Comparison of ENCODE assay signal across 19 cellular contexts in genomic region chr7:30351274-30351673, GRCh38.
DNase-seq lines count a peak whose midpoint lies in the region; ATAC-seq and TF ChIP-seq lines count a peak whose summit lies in the region.
"Had no signal": no experiment of that assay in that cellular context is flagged by ENCODE, and none has a peak within 500 bp of the region (broad histone marks: within the 10 kb centered on the region; RNA-seq: fewer than 3 reads in every experiment).

No MANE protein-coding gene starts in this region.

- CTCF ChIA-PET in SK-N-SH (lab: Yijun Ruan, JAX), result interaction anchor here (0.7 to 1.4 kb wide), 5 partner anchors 9 to 276 kb away, joined by 3 read pairs; partner anchors contain the start of gene ZNRF2
- CTCF ChIA-PET in OCI-LY7 (lab: Charles Lee; ENCODE audit: unreplicated experiment), result no interaction called here

- POLR2A ChIA-PET in SK-N-SH (lab: Yijun Ruan, JAX), result no interaction called here
- POLR2A ChIA-PET in OCI-LY7 (lab: Charles Lee), result interaction anchor here (1.2 to 4.4 kb wide), 6 partner anchors 10 to 172 kb away, joined by 3 to 21 read pairs (median 8); no protein-coding TSS in a partner anchor

- peaks cover 4% of the 10 kb centered on the region for H3K36me3 Mint-ChIP-seq in nephron progenitor cell (ENCODE audit: low read depth)

- peaks cover 27% of the 10 kb centered on the region for H3F3A ChIP-seq in SK-N-SH (replicated peaks; ENCODE audit: insufficient read depth)

- H3K4me3 ChIP-seq in SK-N-SH (ENCODE audit: low read depth in 2 of 2, low read length in 1 of 2), result no peak overlapping the region
- no peak overlapping the region for H3K4me3 ChIP-seq in OCI-LY7 (ENCODE audit: low read depth, low read length, poor library complexity, severe bottlenecking)
- peak overlapping the region in 1 of 4 donors; percentile 5 for H3K4me3 ChIP-seq in esophagus muscularis mucosa
- no peak overlapping the region for H3K4me3 ChIP-seq in right atrium auricular region
- H3K4me3 ChIP-seq: BLaER1, ovary, transverse colon had no signal

- no peak for TF ChIP-seq POLR2A in esophagus muscularis mucosa (IDR thresholded peaks at IDR 0.05; ENCODE audit: low read depth)

- no peak for TF ChIP-seq RAD21 in SK-N-SH (IDR thresholded peaks at IDR 0.05; ENCODE audit: low read length)

- H2AFZ ChIP-seq in SK-N-SH (ENCODE audit: low read depth) (no peak overlapping the region), OCI-LY7 (ENCODE audit: low read length) (no peak overlapping the region)

- 69% methylated on average over 4 of the region's 4 CpGs for WGBS in SK-N-SH (ENCODE audit: low lambda C conversion rate)
- 40% methylated on average over 4 of the region's 4 CpGs for WGBS in esophagus muscularis mucosa

- H3K4me2 ChIP-seq in SK-N-SH (no peak overlapping the region), OCI-LY7 (ENCODE audit: low read length) (0 out of 2 replicates have a peak overlapping the region, but pooled peaks have one; percentile 9)
- H3K4me2 ChIP-seq: BLaER1 had no signal

- H3K27ac ChIP-seq in SK-N-SH (ENCODE audit: low read depth in 2 of 2, low read length in 1 of 2), result peak overlapping the region in 1 of 2 experiments; percentile 76; a peak in 1 of 4 replicates
- H3K27ac ChIP-seq in OCI-LY7 (ENCODE audit: low read depth, low read length, poor library complexity, severe bottlenecking), result no peak overlapping the region
- H3K27ac ChIP-seq in esophagus muscularis mucosa (replicated peaks in 1 of 4), result peak overlapping the region in 3 of 4 donors; percentile 33 to 57 (median 38)
- H3K27ac ChIP-seq in right atrium auricular region, result no peak overlapping the region
- H3K27ac ChIP-seq: BLaER1, ovary had no signal

- TF ChIP-seq EP300 in SK-N-SH (IDR thresholded peaks at IDR 0.05; ENCODE audit: borderline replicate concordance in 1 of 2, low read depth in 1 of 2, low read length in 1 of 2), result no peak
- no peak for TF ChIP-seq EP300 in esophagus muscularis mucosa (IDR thresholded peaks at IDR 0.05)

- TF ChIP-seq CTCF in SK-N-SH (IDR thresholded peaks at IDR 0.05) (no peak), OCI-LY7 (conservative IDR thresholded peaks at IDR 0.05; ENCODE audit: low read length) (no peak), esophagus muscularis mucosa (IDR thresholded peaks at IDR 0.05) (no peak), right atrium auricular region (IDR thresholded peaks at IDR 0.05) (no peak), nephron progenitor cell (IDR thresholded peaks at IDR 0.05) (no peak)

- H4K20me1 ChIP-seq in SK-N-SH (ENCODE audit: insufficient read depth) (no peaks in the 10 kb centered on the region), OCI-LY7 (ENCODE audit: insufficient read depth, low read length) (peaks cover 19% of the 10 kb centered on the region)

- H3K4me1 Mint-ChIP-seq in nephron progenitor cell, result peaks cover 5% of the 10 kb centered on the region

- H3K27me3 Mint-ChIP-seq in nephron progenitor cell (ENCODE audit: low read depth, poor library complexity), result no peaks in the 10 kb centered on the region
- H3K27me3 Mint-ChIP-seq: activated CD4-positive, alpha-beta T cell treated with anti-CD3 and anti-CD28 coated beads, Interleukin-2, amount 10 ng/mL, durations not matched to agents 24 days and 14 days had no signal

- no peak overlapping the region for H3K27ac Mint-ChIP-seq in nephron progenitor cell
- H3K27ac Mint-ChIP-seq: activated CD4-positive, alpha-beta T cell treated with anti-CD3 and anti-CD28 coated beads, Interleukin-2, amount 10 ng/mL, durations not matched to agents 24 days and 14 days had no signal

- intact Hi-C loops in OCI-LY7 (cut with micrococcal nuclease; ENCODE audit: unreplicated experiment) (no loop called here), esophagus muscularis mucosa (cut with DNase I) (no loop called here)

- H3K9me3 ChIP-seq in SK-N-SH (no peaks in the 10 kb centered on the region), OCI-LY7 (ENCODE audit: low read length) (no peaks in the 10 kb centered on the region), esophagus muscularis mucosa (no peaks in the 10 kb centered on the region), right atrium auricular region (no peaks in the 10 kb centered on the region)
- H3K9me3 ChIP-seq: BLaER1, ovary, transverse colon had no signal

- no peak overlapping the region for H3K4me3 Mint-ChIP-seq in nephron progenitor cell
- H3K4me3 Mint-ChIP-seq: activated CD4-positive, alpha-beta T cell treated with anti-CD3 and anti-CD28 coated beads, Interleukin-2, amount 10 ng/mL, durations not matched to agents 24 days and 14 days had no signal

- H3K27me3 ChIP-seq in SK-N-SH (ENCODE audit: insufficient read depth), result no peaks in the 10 kb centered on the region
- H3K27me3 ChIP-seq in esophagus muscularis mucosa, result no peaks in the 10 kb centered on the region
- no peaks in the 10 kb centered on the region for H3K27me3 ChIP-seq in right atrium auricular region
- H3K27me3 ChIP-seq: BLaER1, ovary, transverse colon had no signal

- H3K9me3 Mint-ChIP-seq in nephron progenitor cell, result no peaks in the 10 kb centered on the region
- H3K9me3 Mint-ChIP-seq: activated CD4-positive, alpha-beta T cell treated with anti-CD3 and anti-CD28 coated beads, Interleukin-2, amount 10 ng/mL, durations not matched to agents 24 days and 14 days had no signal

- DNase-seq in SK-N-SH (no peak), OCI-LY7 (ENCODE audit: low spot score) (no peak), esophagus muscularis mucosa (ENCODE audit: extremely low spot score) (no peak), right atrium auricular region (ENCODE audit: low spot score) (no peak), nephron progenitor cell (no peak)
- no peak for DNase-seq in activated CD4-positive, alpha-beta T cell treated with anti-CD3 and anti-CD28 coated beads for 1 hour
- DNase-seq: activated CD4-positive, alpha-beta T cell treated with anti-CD3 and anti-CD28 coated beads, Interleukin-2, amount 10 ng/mL, durations not matched to agents 24 days and 14 days; activated effector memory CD4-positive, alpha-beta T cell treated with Interleukin-2 at 50 U/mL for 16 hours; cortex of kidney; NCI-H1105 treated with DMSO at 0.1 percent for 48 hours; NCI-H2107; NCI-H69; ovary; stimulated activated naive CD4-positive, alpha-beta T cell treated with Interleukin-2 at 50 U/mL for 16 hours; transverse colon had no signal

- H3K79me2 ChIP-seq in SK-N-SH (ENCODE audit: insufficient read depth) (peaks cover 55% of the 10 kb centered on the region), OCI-LY7 (ENCODE audit: insufficient read depth, low read depth, low read length) (peaks cover 78% of the 10 kb centered on the region)

- H3K4me1 ChIP-seq in SK-N-SH (ENCODE audit: control insufficient read depth in 1 of 2, insufficient read depth in 2 of 2, low read depth in 1 of 2, low read length in 1 of 2) (peaks cover 9 to 32% of the 10 kb centered on the region in 2 experiments; a peak in 2 of 4 replicates), OCI-LY7 (ENCODE audit: insufficient read depth, low read length, poor library complexity, severe bottlenecking) (peaks cover 42% of the 10 kb centered on the region), esophagus muscularis mucosa (peaks cover 0 to 48% (median 48%) of the 10 kb centered on the region in 4 donors), right atrium auricular region (peaks cover 0 to 7% of the 10 kb centered on the region in 2 donors)

- H3K9me2 ChIP-seq in SK-N-SH, result no peaks in the 10 kb centered on the region
- no peaks in the 10 kb centered on the region for H3K9me2 ChIP-seq in OCI-LY7 (ENCODE audit: insufficient read depth, low read length)

- H3K36me3 ChIP-seq in SK-N-SH (replicated peaks in 1 of 2; ENCODE audit: control insufficient read depth in 1 of 2, insufficient read depth in 2 of 2, low read length in 1 of 2), result no peaks in the 10 kb centered on the region
- no peaks in the 10 kb centered on the region for H3K36me3 ChIP-seq in OCI-LY7 (ENCODE audit: insufficient read depth, low read length)
- no peaks in the 10 kb centered on the region for H3K36me3 ChIP-seq in esophagus muscularis mucosa
- no peaks in the 10 kb centered on the region for H3K36me3 ChIP-seq in right atrium auricular region
- H3K36me3 ChIP-seq: ovary, transverse colon had no signal

- BruUV-seq in OCI-LY7 (replicated peaks; lab: Mats Ljungman, UMichigan), result no TSS peak

- H3K9ac ChIP-seq in SK-N-SH, result no peak overlapping the region
- H3K9ac ChIP-seq: BLaER1 had no signal

- ATAC-seq in SK-N-SH treated with all-trans-retinoic acid at 6 μM for 48 hours (peak; percentile 7; the same call in 2 of the 3 replicates), GM18511 (IDR thresholded peaks at IDR 0.05; ENCODE audit: unreplicated experiment) (no peak)
- ATAC-seq: sciatic nerve had no signal

TF ChIP-seq in SK-N-SH treated with all-trans-retinoic acid at 6 μM for 48 hours, 23 proteins besides CTCF, POLR2A, EP300 and RAD21 (continues in another document):
- TF ChIP-seq SNAI2 (CRISPR knock-in tag; IDR thresholded peaks at IDR 0.05) (no peak), ARNTL (CRISPR knock-in tag; IDR thresholded peaks at IDR 0.05; ENCODE audit: borderline replicate concordance, low read depth) (no peak), ZC3H10 (CRISPR knock-in tag; IDR thresholded peaks at IDR 0.05) (no peak)

TF ChIP-seq in SK-N-SH, 30 proteins besides CTCF, POLR2A, EP300 and RAD21 (continues in another document):
- TF ChIP-seq ELF1 (IDR thresholded peaks at IDR 0.05), result no peak
- no peak for TF ChIP-seq RXRA (IDR thresholded peaks at IDR 0.05; ENCODE audit: borderline replicate concordance, low read depth)
- no peak for TF ChIP-seq IRF3 (IDR thresholded peaks at IDR 0.05; ENCODE audit: low read depth, low read length)
- TF ChIP-seq TEAD4 (IDR thresholded peaks at IDR 0.05; ENCODE audit: borderline replicate concordance, insufficient read depth), result no peak
- TF ChIP-seq GATA2 (CRISPR knock-in tag; IDR thresholded peaks at IDR 0.05), result no peak
- TF ChIP-seq NFIC (IDR thresholded peaks at IDR 0.05; ENCODE audit: borderline replicate concordance), result no peak
- no peak for TF ChIP-seq MXI1 (IDR thresholded peaks at IDR 0.05; ENCODE audit: low read depth, low read length)
- TF ChIP-seq SIN3A (IDR thresholded peaks at IDR 0.05; ENCODE audit: borderline replicate concordance, low read depth, low read length), result no peak
- no peak for TF ChIP-seq EZH2phosphoT487 (IDR thresholded peaks at IDR 0.05; ENCODE audit: borderline replicate concordance, low read depth)

Comparison
In these comparisons a context has a peak if more than half of its experiments do, and no peak if none do; other contexts are left out.
1. H3K27ac ChIP-seq: peak in esophagus muscularis mucosa (3 of 4); none in OCI-LY7 (single experiment) and right atrium auricular region (0 of 2).